ENCODE assay signal across 27 cellular contexts in genomic region chr19:3667766-3668165, GRCh38. TPM values are rescaled to one million over a fixed set of nuclear protein-coding genes. Genes with fewer than 3 reads are reported as not detected.
DNase-seq lines count a peak whose midpoint lies in the region; ATAC-seq and TF ChIP-seq lines count a peak whose summit lies in the region.
"Had no signal": no experiment of that assay in that cellular context is flagged by ENCODE, and none has a peak within 500 bp of the region (broad histone marks: within the 10 kb centered on the region; RNA-seq: fewer than 3 reads in every experiment).

No MANE protein-coding gene starts in this region.

- H3K4me3 Mint-ChIP-seq in MCF 10A (ENCODE audit: unreplicated experiment), result no peak overlapping the region
- H3K4me3 Mint-ChIP-seq in dendritic cell treated with granulocyte-macrophage colony-stimulating factor and Interleukin-4, amounts not matched to agents 40 ng/mL and 50 ng/mL, for 4 days, result no peak overlapping the region
- H3K4me3 Mint-ChIP-seq: activated naive CD4-positive, alpha-beta T cell treated with anti-CD3 and anti-CD28 coated beads, Interleukin-2, amount 10 ng/mL, durations not matched to agents 7 days and 5 days; mesothelial cell of epicardium; natural killer cell treated with Interleukin-12 subunit alpha and Interleukin-12 subunit beta and Interleukin-15 and Interleukin-18, amount 100 ng/mL, for 72 hours; stimulated activated naive B cell treated with anti-CD40 and anti-IgM and Interleukin-4, amounts not matched to agents 10 μg/mL and 1 μg/mL and 100 μg/mL, for 72 hours had no signal

- H3K27ac ChIP-seq in breast epithelium, result peak overlapping the region; percentile 92 to 99
- H3K27ac ChIP-seq in muscle layer of colon (ENCODE audit: low read depth, low read length), result peak overlapping the region; percentile 100
- peak overlapping the region; percentile 100 for H3K27ac ChIP-seq in stomach smooth muscle (ENCODE audit: low read length)
- H3K27ac ChIP-seq: parathyroid adenoma had no signal

- POLR2A ChIA-PET in MCF 10A (lab: Yijun Ruan, JAX), result no interaction called here

- H3K36me3 ChIP-seq in breast epithelium (no peaks in the 10 kb centered on the region), muscle layer of colon (ENCODE audit: insufficient read depth, low read length) (peaks cover 40% of the 10 kb centered on the region), stomach smooth muscle (ENCODE audit: control insufficient read depth in 2 of 2, insufficient read depth in 2 of 2, low read length in 2 of 2) (peaks cover 18 to 28% of the 10 kb centered on the region in 2 donors)

- TF ChIP-seq CTCF in breast epithelium (IDR thresholded peaks at IDR 0.05) (no peak), MCF 10A (IDR thresholded peaks at IDR 0.05; ENCODE audit: unreplicated experiment) (no peak)

- no peak for ATAC-seq in HG03025 (IDR thresholded peaks at IDR 0.05; ENCODE audit: low FRiP score, unreplicated experiment)
- ATAC-seq: natural killer cell treated with Interleukin-12 subunit alpha and Interleukin-12 subunit beta and Interleukin-15 and Interleukin-18, amount 100 ng/mL, for 72 hours; PC-3; stimulated activated naive B cell treated with anti-CD40 and anti-IgM and Interleukin-4, amounts not matched to agents 10 μg/mL and 1 μg/mL and 100 μg/mL, for 72 hours had no signal

- no peak for DNase-seq in breast epithelium (ENCODE audit: low spot score in 2 of 2)
- DNase-seq in MCF 10A (ENCODE audit: unreplicated experiment), result no peak
- DNase-seq in GM19238 (ENCODE audit: insufficient read length, low spot score), result no peak
- no peak for DNase-seq in D341Med (ENCODE audit: low spot score)
- DNase-seq: 8988T; activated CD4-positive, alpha-beta T cell treated with anti-CD3 and anti-CD28 coated beads for 1 hour; activated naive CD4-positive, alpha-beta T cell treated with anti-CD3 and anti-CD28 coated beads, Interleukin-2, amount 10 ng/mL, durations not matched to agents 7 days and 5 days; activated T-cell treated with anti-CD3 and anti-CD28 coated beads, Interleukin-2, amount 50 U/mL, for 48 hours; CD8-positive, alpha-beta memory T cell; cerebellar nuclear complex; DMS53; effector memory CD4-positive, alpha-beta T cell; GDM1; Kasumi-1; NCI-H1092; NCI-H1930; NCI-H345; PC-3; stimulated activated naive B cell treated with anti-CD40 and anti-IgM and Interleukin-4, amounts not matched to agents 10 μg/mL and 1 μg/mL and 100 μg/mL, for 72 hours had no signal

- no peak overlapping the region for H3K27ac Mint-ChIP-seq in MCF 10A (ENCODE audit: low read depth, unreplicated experiment)
- peak overlapping the region; percentile 26 for H3K27ac Mint-ChIP-seq in dendritic cell treated with granulocyte-macrophage colony-stimulating factor and Interleukin-4, amounts not matched to agents 40 ng/mL and 50 ng/mL, for 4 days
- H3K27ac Mint-ChIP-seq: natural killer cell treated with Interleukin-12 subunit alpha and Interleukin-12 subunit beta and Interleukin-15 and Interleukin-18, amount 100 ng/mL, for 72 hours; stimulated activated naive B cell treated with anti-CD40 and anti-IgM and Interleukin-4, amounts not matched to agents 10 μg/mL and 1 μg/mL and 100 μg/mL, for 72 hours had no signal

- H3K9me3 ChIP-seq in breast epithelium (no peaks in the 10 kb centered on the region), muscle layer of colon (ENCODE audit: low read length) (no peaks in the 10 kb centered on the region), stomach smooth muscle (ENCODE audit: control insufficient read depth in 2 of 2, low read length in 2 of 2) (no peaks in the 10 kb centered on the region)

- H3K4me1 Mint-ChIP-seq in MCF 10A (ENCODE audit: insufficient read depth, unreplicated experiment), result no peaks in the 10 kb centered on the region
- peaks cover 66% of the 10 kb centered on the region for H3K4me1 Mint-ChIP-seq in dendritic cell treated with granulocyte-macrophage colony-stimulating factor and Interleukin-4, amounts not matched to agents 40 ng/mL and 50 ng/mL, for 4 days (ENCODE audit: low read depth)

- TF ChIP-seq POLR2A in breast epithelium (IDR thresholded peaks at IDR 0.05), result no peak

- no peaks in the 10 kb centered on the region for H3K9me3 Mint-ChIP-seq in MCF 10A (ENCODE audit: unreplicated experiment)
- H3K9me3 Mint-ChIP-seq in dendritic cell treated with granulocyte-macrophage colony-stimulating factor and Interleukin-4, amounts not matched to agents 40 ng/mL and 50 ng/mL, for 4 days, result no peaks in the 10 kb centered on the region
- H3K9me3 Mint-ChIP-seq: activated naive CD4-positive, alpha-beta T cell treated with anti-CD3 and anti-CD28 coated beads, Interleukin-2, amount 10 ng/mL, durations not matched to agents 7 days and 5 days; CD8-positive, alpha-beta memory T cell; mesothelial cell of epicardium; natural killer cell treated with Interleukin-12 subunit alpha and Interleukin-12 subunit beta and Interleukin-15 and Interleukin-18, amount 100 ng/mL, for 72 hours; stimulated activated naive B cell treated with anti-CD40 and anti-IgM and Interleukin-4, amounts not matched to agents 10 μg/mL and 1 μg/mL and 100 μg/mL, for 72 hours had no signal

- CTCF ChIA-PET in MCF 10A (lab: Yijun Ruan, JAX), result interaction anchor here (0.6 kb wide), 1 partner anchor 103 kb away, joined by 4 read pairs; no protein-coding TSS in a partner anchor

- no peaks in the 10 kb centered on the region for H3K27me3 Mint-ChIP-seq in MCF 10A (ENCODE audit: insufficient read depth, unreplicated experiment)
- H3K27me3 Mint-ChIP-seq in dendritic cell treated with granulocyte-macrophage colony-stimulating factor and Interleukin-4, amounts not matched to agents 40 ng/mL and 50 ng/mL, for 4 days, result no peaks in the 10 kb centered on the region
- H3K27me3 Mint-ChIP-seq: CD8-positive, alpha-beta memory T cell; natural killer cell treated with Interleukin-12 subunit alpha and Interleukin-12 subunit beta and Interleukin-15 and Interleukin-18, amount 100 ng/mL, for 72 hours had no signal

- H3K4me3 ChIP-seq in breast epithelium, result no peak overlapping the region
- H3K4me3 ChIP-seq in muscle layer of colon (ENCODE audit: low read depth in 1 of 2, low read length in 2 of 2), result no peak overlapping the region
- H3K4me3 ChIP-seq in stomach smooth muscle (ENCODE audit: low read length in 2 of 2), result peak overlapping the region in 1 of 2 donors; percentile 47
- H3K4me3 ChIP-seq: skin epidermis had no signal

- peaks cover 5 to 6% of the 10 kb centered on the region in 2 donors for H3K4me1 ChIP-seq in breast epithelium
- H3K4me1 ChIP-seq in muscle layer of colon (ENCODE audit: insufficient read depth, low read length), result peaks cover 58% of the 10 kb centered on the region
- H3K4me1 ChIP-seq in stomach smooth muscle (ENCODE audit: control insufficient read depth, insufficient read depth, low read length), result peaks cover 68% of the 10 kb centered on the region

- peaks cover 8% of the 10 kb centered on the region for H3K36me3 Mint-ChIP-seq in MCF 10A (ENCODE audit: insufficient read depth, unreplicated experiment)
- H3K36me3 Mint-ChIP-seq in dendritic cell treated with granulocyte-macrophage colony-stimulating factor and Interleukin-4, amounts not matched to agents 40 ng/mL and 50 ng/mL, for 4 days (ENCODE audit: low read depth), result peaks cover 72% of the 10 kb centered on the region
- H3K36me3 Mint-ChIP-seq: natural killer cell treated with Interleukin-12 subunit alpha and Interleukin-12 subunit beta and Interleukin-15 and Interleukin-18, amount 100 ng/mL, for 72 hours had no signal

- H3K9ac ChIP-seq in muscle layer of colon (ENCODE audit: low read length) (peak overlapping the region; percentile 84), stomach smooth muscle (ENCODE audit: low read length in 2 of 2) (peak overlapping the region; percentile 87 to 96)
- H3K9ac ChIP-seq: parathyroid adenoma had no signal

- BruUV-seq in MCF 10A (replicated peaks; lab: Mats Ljungman, UMichigan), result no TSS peak

- intact Hi-C loops in breast epithelium (cut with DNase I; ENCODE audit: low total_unique reads) (no loop called here), MCF 10A (cut with micrococcal nuclease) (loop anchor here (2.0 kb wide), 1 partner anchor 181 kb away; no protein-coding TSS in a partner anchor)
- intact Hi-C loops in dendritic cell treated with granulocyte-macrophage colony-stimulating factor and Interleukin-4, amounts not matched to agents 40 ng/mL and 50 ng/mL, for 4 days (cut with micrococcal nuclease), result loop anchor here (5.0 kb wide), 1 partner anchor 40 kb away; the partner anchor contains the start of gene TJP3

- H3K27me3 ChIP-seq in breast epithelium, result no peaks in the 10 kb centered on the region
- H3K27me3 ChIP-seq in muscle layer of colon (ENCODE audit: control insufficient read depth in 1 of 2, insufficient read depth in 2 of 2, low read length in 2 of 2), result no peaks in the 10 kb centered on the region
- no peaks in the 10 kb centered on the region for H3K27me3 ChIP-seq in stomach smooth muscle (ENCODE audit: control insufficient read depth in 1 of 2, insufficient read depth in 2 of 2, low read length in 2 of 2)

RNA-seq across cellular contexts. Expression of gene PIP5K1C, which starts 32.5 kb away (rescaled TPM):
- total RNA-seq in breast epithelium (10 to 100 TPM; 14.6 to 15.7 (median 15.7) TPM), MCF 10A (2022) (13.3 and 15.8 TPM in 2 replicates)

RNA-seq across cellular contexts. Expression of gene TJP3, which starts 40.4 kb away (rescaled TPM):
- total RNA-seq in breast epithelium, result 10 to 100 TPM in 2 of 3 donors, under 1 TPM in 1; 0.16 to 36.6 (median 20.0) TPM
- total RNA-seq in MCF 10A (2022), result 0.69 and 1.6 TPM in 2 replicates

RNA-seq across cellular contexts. Expression of gene CACTIN, which starts 41.2 kb away (rescaled TPM):
- 10 to 100 TPM; 21.8 to 30.5 (median 27.5) TPM for total RNA-seq in breast epithelium
- 24.7 and 25.1 TPM in 2 replicates for total RNA-seq in MCF 10A (2022)
